ENCODE assay signal across 3 cellular contexts in the genomic region with DNA sequence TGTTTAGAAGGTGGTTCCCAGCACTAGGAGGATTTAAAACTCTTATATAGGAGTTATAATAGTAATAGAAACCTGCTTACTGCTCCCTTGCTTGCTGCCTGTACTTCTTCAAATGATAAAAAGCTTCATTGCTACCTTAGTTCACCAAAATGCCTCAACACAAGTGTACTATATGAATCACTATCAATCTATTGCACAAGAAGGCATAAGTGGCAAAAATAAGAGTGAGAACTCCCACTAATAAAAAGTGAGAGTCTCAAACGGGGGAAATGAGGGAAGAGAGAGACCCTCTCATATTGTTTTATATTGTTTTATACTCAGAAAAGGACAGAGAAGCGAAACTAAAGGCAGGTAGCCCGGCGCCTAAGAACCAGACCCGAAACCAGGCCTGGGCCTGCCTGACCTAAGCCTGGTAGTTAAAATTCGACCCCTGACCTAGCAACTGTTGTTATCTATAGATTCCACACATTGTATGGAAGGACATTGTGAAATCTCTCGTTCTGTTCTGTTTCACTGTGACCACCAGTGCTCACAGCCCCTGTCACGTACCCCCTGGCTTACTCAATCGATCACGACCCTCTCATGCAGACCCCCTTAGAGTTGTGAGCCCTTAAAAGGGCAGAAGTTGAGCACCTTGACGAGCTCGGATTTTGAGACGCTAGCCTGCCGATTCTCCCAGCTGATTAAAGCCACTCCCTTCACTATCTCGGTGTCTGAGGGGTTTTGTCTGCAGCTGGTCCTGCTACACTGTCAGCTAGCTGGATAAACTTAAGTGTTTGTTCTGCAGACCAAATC. TPM values are rescaled to one million over a fixed set of nuclear protein-coding genes. Genes with fewer than 3 reads are reported as not detected.
"Had no signal": no experiment of that assay in that cellular context is flagged by ENCODE, and none has a peak within 500 bp of the region (broad histone marks: within the 10 kb centered on the region; RNA-seq: fewer than 3 reads in every experiment).

No MANE protein-coding gene starts in this region.

RNA-seq across cellular contexts. Expression of gene ADCY10, which starts 44.6 kb away (rescaled TPM):
- total RNA-seq: epithelial cell of proximal tubule, mononuclear cell, stomach had no signal
